In genomic region chr2:4869154-4869553, GRCh38 we compare ENCODE assay signal across 20 cellular contexts.
DNase-seq lines count a peak whose midpoint lies in the region; ATAC-seq, FAIRE-seq and TF ChIP-seq lines count a peak whose summit lies in the region.
"Had no signal": no experiment of that assay in that cellular context is flagged by ENCODE, and none has a peak within 500 bp of the region (broad histone marks: within the 10 kb centered on the region; RNA-seq: fewer than 3 reads in every experiment).

No MANE protein-coding gene starts in this region.

- H2AK5ac ChIP-seq in IMR-90 (ENCODE audit: low read depth, low read length): no peak overlapping the region

- no peak overlapping the region for H2BK15ac ChIP-seq in IMR-90 (ENCODE audit: low read depth, low read length)

- POLR2A ChIA-PET in HepG2 (lab: Yijun Ruan, JAX): no interaction called here
- POLR2A ChIA-PET in IMR-90 (lab: Charles Lee; ENCODE audit: unreplicated experiment): no interaction called here

- WGBS in HepG2 (ENCODE audit: low lambda C conversion rate): 1% methylated on average over 8 of the region's 8 CpGs
- 47% methylated on average over 8 of the region's 8 CpGs for WGBS in right lobe of liver (ENCODE audit: insufficient coverage, low coverage, low lambda C conversion rate, missing lambda C conversion rate)
- no CpG with 5 or more reads among the region's 8 CpGs for WGBS in IMR-90 (ENCODE audit: extremely low coverage in 2 of 2, insufficient read length in 1 of 2), 2 experiments

- H4K91ac ChIP-seq in IMR-90 (ENCODE audit: insufficient read depth, low read depth, low read length): no peak overlapping the region

- no peak overlapping the region for H2BK20ac ChIP-seq in IMR-90 (ENCODE audit: low read depth, low read length)

- H3K36me3 ChIP-seq in HepG2 (replicated peaks in 1 of 2; ENCODE audit: control insufficient read depth in 1 of 2, insufficient read depth in 2 of 2, low read length in 2 of 2): no peaks in the 10 kb centered on the region
- H3K36me3 ChIP-seq in right lobe of liver: no peaks in the 10 kb centered on the region
- no peaks in the 10 kb centered on the region for H3K36me3 ChIP-seq in IMR-90 (ENCODE audit: control insufficient read depth, insufficient read depth, low read length)
- H3K36me3 ChIP-seq: BLaER1 treated with 17β-estradiol and CSF1 and Interleukin-3, amounts not matched to agents 10 nM and 100 nM had no signal

- no peak overlapping the region for H2BK120ac ChIP-seq in IMR-90 (ENCODE audit: low read depth, low read length)

- FAIRE-seq in HepG2 (lab: Jason Lieb, UNC): no peak
- FAIRE-seq: A204.1, D721Med, G401.6, GM12891, GM19239 had no signal

- BruUV-seq in HepG2 (replicated peaks; lab: Mats Ljungman, UMichigan) (no TSS peak), IMR-90 (replicated peaks; lab: Mats Ljungman, UMichigan) (no TSS peak)

- no peaks in the 10 kb centered on the region for H3K9me1 ChIP-seq in IMR-90 (ENCODE audit: insufficient read depth, low read length)

- TF ChIP-seq EP300 in HepG2 (IDR thresholded peaks at IDR 0.05; ENCODE audit: low read depth in 2 of 2, low read length in 2 of 2): no peak
- TF ChIP-seq EP300 in HepG2 (CRISPR knock-in tag; IDR thresholded peaks at IDR 0.05; ENCODE audit: borderline replicate concordance): no peak

- DNase-seq in HepG2 (ENCODE audit: low spot score) (no peak), right lobe of liver (no peak), IMR-90 (no peak)
- no peak for DNase-seq in activated T-cell treated with anti-CD3 and anti-CD28 coated beads, Interleukin-2, amount 50 U/mL, for 1 hour
- DNase-seq: 8988T; AML-193; Caco-2; Calu3; CD4-positive, alpha-beta T cell; CD8-positive, alpha-beta T cell; DMS79 treated with DMSO at 0.1 percent for 48 hours; GF-D8 had no signal

- no peak for TF ChIP-seq RAD21 in HepG2 (CRISPR knock-in tag; IDR thresholded peaks at IDR 0.05)
- no peak for TF ChIP-seq RAD21 in IMR-90 (IDR thresholded peaks at IDR 0.05; ENCODE audit: low read length)

- H3K27me3 ChIP-seq in HepG2 (ENCODE audit: control insufficient read depth in 1 of 2, insufficient read depth in 2 of 2, low read length in 2 of 2) (no peaks in the 10 kb centered on the region), right lobe of liver (no peaks in the 10 kb centered on the region), IMR-90 (ENCODE audit: control insufficient read depth, insufficient read depth, low read length) (no peaks in the 10 kb centered on the region)
- H3K27me3 ChIP-seq: BLaER1 treated with 17β-estradiol and CSF1 and Interleukin-3, amounts not matched to agents 10 nM and 100 nM had no signal

- no peak overlapping the region for H4K8ac ChIP-seq in IMR-90 (ENCODE audit: low read depth in 2 of 2, low read length in 2 of 2)

- H3K79me2 ChIP-seq in HepG2 (ENCODE audit: insufficient read depth, low read length): no peaks in the 10 kb centered on the region

- H3K27ac ChIP-seq in HepG2 (ENCODE audit: extremely low read length, insufficient read depth, low read length): no peak overlapping the region
- H3K27ac ChIP-seq in right lobe of liver: no peak overlapping the region
- H3K27ac ChIP-seq in IMR-90 (ENCODE audit: insufficient read depth, low read length): no peak overlapping the region
- H3K27ac ChIP-seq: BLaER1 treated with 17β-estradiol and CSF1 and Interleukin-3, amounts not matched to agents 10 nM and 100 nM; C4-2B had no signal

- H4K20me1 ChIP-seq in HepG2 (ENCODE audit: insufficient read depth, low read length): no peaks in the 10 kb centered on the region
- H4K20me1 ChIP-seq in IMR-90 (ENCODE audit: insufficient read depth, low read length): no peaks in the 10 kb centered on the region
- H4K20me1 ChIP-seq: BLaER1 treated with 17β-estradiol and CSF1 and Interleukin-3, amounts not matched to agents 10 nM and 100 nM had no signal

- dilution Hi-C loops in IMR-90 (cut with HindIII; ENCODE audit: low sequenced_read_pairs, unreplicated experiment): no loop called here

- H2AK9ac ChIP-seq in IMR-90 (replicated peaks; ENCODE audit: low read depth, low read length, poor library complexity): no peak overlapping the region

- H3K4me1 ChIP-seq in HepG2 (ENCODE audit: insufficient read depth, low read length) (no peaks in the 10 kb centered on the region), right lobe of liver (no peaks in the 10 kb centered on the region), IMR-90 (ENCODE audit: control insufficient read depth, insufficient read depth, low read length) (no peaks in the 10 kb centered on the region)
- H3K4me1 ChIP-seq: BLaER1 treated with 17β-estradiol and CSF1 and Interleukin-3, amounts not matched to agents 10 nM and 100 nM; Caco-2 had no signal

- H2AFZ ChIP-seq in HepG2 (ENCODE audit: low read length) (no peak overlapping the region), IMR-90 (replicated peaks; ENCODE audit: low read length, poor library complexity) (no peak overlapping the region)

- no peak overlapping the region for H3K18ac ChIP-seq in IMR-90 (ENCODE audit: low read depth, low read length)

- intact Hi-C loops in HepG2 (cut with micrococcal nuclease; ENCODE audit: unreplicated experiment) (no loop called here), right lobe of liver (cut with DNase I) (no loop called here), IMR-90 (cut with micrococcal nuclease) (no loop called here)

- H2BK5ac ChIP-seq in IMR-90 (ENCODE audit: low read depth, low read length, poor library complexity, severe bottlenecking): no peak overlapping the region

- no peaks in the 10 kb centered on the region for H3K79me1 ChIP-seq in IMR-90 (ENCODE audit: low read depth in 1 of 2, low read length in 2 of 2)

- H3K4ac ChIP-seq in IMR-90 (ENCODE audit: low read depth, low read length): no peak overlapping the region

- ATAC-seq in HepG2 (no peak), right lobe of liver (no peak), IMR-90 (ENCODE audit: low read depth) (no peak), HG02885 (IDR thresholded peaks at IDR 0.05; ENCODE audit: poor library complexity, unreplicated experiment) (no peak)
- ATAC-seq: CD8-positive, alpha-beta T cell had no signal

- H3K9me3 ChIP-seq in HepG2 (ENCODE audit: low read length): peaks cover 73% of the 10 kb centered on the region
- no peaks in the 10 kb centered on the region for H3K9me3 ChIP-seq in right lobe of liver
- peaks cover 12% of the 10 kb centered on the region for H3K9me3 ChIP-seq in IMR-90 (ENCODE audit: control insufficient read depth, insufficient read depth, low read length)
- H3K9me3 ChIP-seq: BLaER1 treated with 17β-estradiol and CSF1 and Interleukin-3, amounts not matched to agents 10 nM and 100 nM had no signal

- CTCF ChIA-PET in HepG2 (lab: Yijun Ruan, JAX; ENCODE audit: low intra/inter-chr PET ratio, low total read pairs) (no interaction called here), IMR-90 (lab: Yijun Ruan, JAX) (no interaction called here)

- H3K4me2 ChIP-seq in HepG2 (ENCODE audit: low read depth, low read length) (no peak overlapping the region), IMR-90 (ENCODE audit: low read depth, low read length) (no peak overlapping the region)
- H3K4me2 ChIP-seq: BLaER1 treated with 17β-estradiol and CSF1 and Interleukin-3, amounts not matched to agents 10 nM and 100 nM had no signal

- no peak for TF ChIP-seq CTCF in HepG2 (CRISPR knock-in tag; IDR thresholded peaks at IDR 0.05)
- no peak for TF ChIP-seq CTCF in right lobe of liver (IDR thresholded peaks at IDR 0.05)
- no peak for TF ChIP-seq CTCF in IMR-90 (conservative IDR thresholded peaks at IDR 0.05; ENCODE audit: low read depth, low read length)

- no peak overlapping the region for H3K23ac ChIP-seq in IMR-90 (ENCODE audit: low read depth, low read length)

- no peak overlapping the region for H4K5ac ChIP-seq in IMR-90 (ENCODE audit: low read depth, low read length)

- H3K4me3 ChIP-seq in HepG2 (replicated peaks in 1 of 3; ENCODE audit: insufficient read depth in 1 of 3, low read depth in 2 of 3, low read length in 3 of 3): no peak overlapping the region
- H3K4me3 ChIP-seq in right lobe of liver: no peak overlapping the region
- H3K4me3 ChIP-seq in IMR-90 (ENCODE audit: insufficient read depth, low read depth, low read length): no peak overlapping the region
- H3K4me3 ChIP-seq: BLaER1 treated with 17β-estradiol and CSF1 and Interleukin-3, amounts not matched to agents 10 nM and 100 nM had no signal

- no peak for TF ChIP-seq POLR2A in HepG2 (IDR thresholded peaks at IDR 0.05; ENCODE audit: insufficient read depth in 1 of 2, low read depth in 2 of 2, low read length in 2 of 2)
- no peak for TF ChIP-seq POLR2A in right lobe of liver (IDR thresholded peaks at IDR 0.05)
- no peak for TF ChIP-seq POLR2A in IMR-90 (IDR thresholded peaks at IDR 0.05; ENCODE audit: low read depth, low read length)

- H3K9ac ChIP-seq in HepG2 (ENCODE audit: insufficient read depth, low read depth, low read length) (no peak overlapping the region), IMR-90 (ENCODE audit: low read depth, low read length) (no peak overlapping the region)
- H3K9ac ChIP-seq: BLaER1 treated with 17β-estradiol and CSF1 and Interleukin-3, amounts not matched to agents 10 nM and 100 nM had no signal

- H3K56ac ChIP-seq in IMR-90 (ENCODE audit: extremely low read depth, insufficient read depth, low read length): no peak overlapping the region

- in situ Hi-C loops in HepG2 (cut with HindIII; ENCODE audit: extremely low pct_ligation_motif_present, low pct_unique_long_range_greater_than_20kb): no loop called here
- in situ Hi-C loops in IMR-90 (cut with MboI; ENCODE audit: low sequenced_read_pairs): no loop called here

- H3K14ac ChIP-seq in IMR-90 (replicated peaks; ENCODE audit: low read depth, low read length): no peak overlapping the region

TF ChIP-seq in HepG2, 621 proteins besides CTCF, POLR2A, EP300 and RAD21 (continues in another document):
- TF ChIP-seq SMC3 (IDR thresholded peaks at IDR 0.05; ENCODE audit: low read length) (no peak), MAFF (IDR thresholded peaks at IDR 0.05; ENCODE audit: low read depth, low read length) (peak; percentile 90), MAFK (conservative IDR thresholded peaks at IDR 0.05 in 1 of 2, IDR thresholded peaks at IDR 0.05 in 1 of 2; ENCODE audit: low read length in 2 of 2) (peak; percentile 89 to 97)

TF ChIP-seq in IMR-90, 13 proteins besides CTCF, POLR2A, EP300 and RAD21:
- TF ChIP-seq NFE2L2 (IDR thresholded peaks at IDR 0.05; ENCODE audit: low read depth, low read length) (no peak), FOS (IDR thresholded peaks at IDR 0.05; ENCODE audit: low read depth, low read length) (no peak), MAFK (IDR thresholded peaks at IDR 0.05; ENCODE audit: low read depth, low read length) (0 out of 2 replicates have a peak, but pooled peaks have one; percentile 5)
- TF ChIP-seq, protein P1, sequence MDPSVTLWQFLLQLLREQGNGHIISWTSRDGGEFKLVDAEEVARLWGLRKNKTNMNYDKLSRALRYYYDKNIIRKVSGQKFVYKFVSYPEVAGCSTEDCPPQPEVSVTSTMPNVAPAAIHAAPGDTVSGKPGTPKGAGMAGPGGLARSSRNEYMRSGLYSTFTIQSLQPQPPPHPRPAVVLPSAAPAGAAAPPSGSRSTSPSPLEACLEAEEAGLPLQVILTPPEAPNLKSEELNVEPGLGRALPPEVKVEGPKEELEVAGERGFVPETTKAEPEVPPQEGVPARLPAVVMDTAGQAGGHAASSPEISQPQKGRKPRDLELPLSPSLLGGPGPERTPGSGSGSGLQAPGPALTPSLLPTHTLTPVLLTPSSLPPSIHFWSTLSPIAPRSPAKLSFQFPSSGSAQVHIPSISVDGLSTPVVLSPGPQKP (IDR thresholded peaks at IDR 0.05; ENCODE audit: borderline replicate concordance, low read depth, low read length): no peak
